9 cellular contexts compared by ENCODE assay signal in the genomic region with DNA sequence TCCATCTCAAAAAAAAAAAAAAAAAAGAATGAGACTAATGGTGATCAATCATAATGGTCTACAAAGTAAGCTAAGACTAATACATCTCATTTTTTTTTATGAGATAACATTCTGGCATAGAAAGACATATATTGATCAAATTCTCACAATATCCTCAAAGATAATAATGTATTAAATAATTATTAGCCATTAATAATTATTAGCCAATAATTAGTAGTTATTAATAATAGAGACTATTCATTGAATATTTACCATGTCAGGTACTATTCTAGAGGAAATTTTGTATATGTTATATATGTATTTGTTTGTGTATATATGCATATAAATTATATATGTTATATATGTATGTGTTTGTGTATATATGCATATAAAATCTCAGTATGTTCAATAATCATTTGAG.
"Had no signal": no experiment of that assay in that cellular context is flagged by ENCODE, and none has a peak within 500 bp of the region (broad histone marks: within the 10 kb centered on the region; RNA-seq: fewer than 3 reads in every experiment).

No MANE protein-coding gene starts in this region.

- ATAC-seq: GM23338 had no signal

- H3K4me3 ChIP-seq: GM23338 had no signal

- H3K27ac ChIP-seq: KMS-11 had no signal

- DNase-seq: H9, HCEC 1CT, IMR-90, Karpas-422 had no signal

- FAIRE-seq: H1, H54, HTR-8/SVneo had no signal

- H3K9ac ChIP-seq: KMS-11 had no signal
